Comparison of ENCODE assay signal across 9 cellular contexts in genomic region chr10:25059990-25060389, GRCh38. TPM values are rescaled to one million over a fixed set of nuclear protein-coding genes. Genes with fewer than 3 reads are reported as not detected.
DNase-seq lines count a peak whose midpoint lies in the region; ATAC-seq and TF ChIP-seq lines count a peak whose summit lies in the region.
"Had no signal": no experiment of that assay in that cellular context is flagged by ENCODE, and none has a peak within 500 bp of the region (broad histone marks: within the 10 kb centered on the region; RNA-seq: fewer than 3 reads in every experiment).

No MANE protein-coding gene starts in this region.

- H3K27me3 ChIP-seq in MG63, result no peaks in the 10 kb centered on the region

- in situ Hi-C loops in KBM-7 (cut with MboI; ENCODE audit: low pct_unique_long_range_greater_than_20kb, low sequenced_read_pairs), result no loop called here

- H3K36me3 ChIP-seq in MG63 (no peaks in the 10 kb centered on the region), mucosa of descending colon (ENCODE audit: low read depth) (no peaks in the 10 kb centered on the region)

- ATAC-seq in mucosa of descending colon (peak; percentile 72), natural killer cell (no peak)
- ATAC-seq: activated T-cell treated with anti-CD3 and anti-CD28 coated beads, Interleukin-2, amount 50 U/mL, for 4 hours had no signal

- H3K4me1 Mint-ChIP-seq in natural killer cell, result peaks cover 15 to 22% of the 10 kb centered on the region in 2 donors

- no peak overlapping the region for H3K27ac Mint-ChIP-seq in natural killer cell

- H3K9me3 Mint-ChIP-seq in natural killer cell, result no peaks in the 10 kb centered on the region
- H3K9me3 Mint-ChIP-seq: activated T-cell treated with anti-CD3 and anti-CD28 coated beads, Interleukin-2, amount 50 U/mL, for 4 hours had no signal

- TF ChIP-seq CTCF in AG04449 (IDR thresholded peaks at IDR 0.05; ENCODE audit: insufficient read depth, low read length, missing control alignments) (no peak), mucosa of descending colon (IDR thresholded peaks at IDR 0.05) (no peak), natural killer cell (IDR thresholded peaks at IDR 0.05) (no peak), GM10248 (IDR thresholded peaks at IDR 0.05; ENCODE audit: control extremely low read depth, extremely low read depth, low read depth, missing control alignments) (no peak)

- H3K36me3 Mint-ChIP-seq in natural killer cell, result no peaks in the 10 kb centered on the region

- H3K9me3 ChIP-seq in MG63 (no peaks in the 10 kb centered on the region), mucosa of descending colon (no peaks in the 10 kb centered on the region)

- CTCF ChIA-PET in AG04449 (lab: Yijun Ruan, JAX) (no interaction called here), GM10248 (lab: Yijun Ruan, JAX) (interaction anchor here (4.9 kb wide), 1 partner anchor 20 kb away, joined by 21 read pairs; no protein-coding TSS in a partner anchor)

- H3K4me3 ChIP-seq in AG04449 (ENCODE audit: low read depth, low read length) (no peak overlapping the region), MG63 (no peak overlapping the region), mucosa of descending colon (no peak overlapping the region)

- POLR2A ChIA-PET in AG04449 (lab: Yijun Ruan, JAX) (no interaction called here), GM10248 (lab: Yijun Ruan, JAX) (no interaction called here)

- no peak overlapping the region for H3K4me3 Mint-ChIP-seq in natural killer cell
- H3K4me3 Mint-ChIP-seq: activated T-cell treated with anti-CD3 and anti-CD28 coated beads, Interleukin-2, amount 50 U/mL, for 4 hours had no signal

- DNase-seq in AG04449 (ENCODE audit: low read depth, low spot score), result peak; percentile 45
- peak; percentile 81 for DNase-seq in MG63
- peak; percentile 76 for DNase-seq in dermis blood vessel endothelial cell
- DNase-seq in mucosa of descending colon, result peak; percentile 50 to 67 (median 59)
- DNase-seq in natural killer cell, result no peak
- no peak for DNase-seq in GM10248 (ENCODE audit: extremely low spot score)
- no peak for DNase-seq in AML-193 (lab: John Stamatoyannopoulos, UW)
- no peak for DNase-seq in KBM-7
- DNase-seq: activated T-cell treated with anti-CD3 and anti-CD28 coated beads, Interleukin-2, amount 50 U/mL, for 4 hours had no signal

- intact Hi-C loops in mucosa of descending colon (cut with DNase I, micrococcal nuclease) (no loop called here), natural killer cell (cut with micrococcal nuclease) (no loop called here)

- H3K27me3 Mint-ChIP-seq in natural killer cell (ENCODE audit: low read depth in 2 of 2), result peaks cover 0 to 2% of the 10 kb centered on the region in 2 donors

- peaks cover 8% of the 10 kb centered on the region for H3K4me1 ChIP-seq in mucosa of descending colon (ENCODE audit: low read depth)

RNA-seq across cellular contexts. Expression of gene THNSL1, which starts 43.6 kb away (rescaled TPM):
- 7.3 and 9.1 TPM in 2 replicates for total RNA-seq in MG63 (2014; rRNA removed; shearing (Covaris generic); ENCODE audit: low replicate concordance)
- 2.9 and 4.3 TPM in 2 replicates for total RNA-seq in dermis blood vessel endothelial cell
- total RNA-seq in mucosa of descending colon, result 1 to 10 TPM; 2.2 to 3.7 (median 3.2) TPM
- 1 to 10 TPM; 1.2 to 2.9 (median 2.3) TPM for total RNA-seq in natural killer cell

RNA-seq across cellular contexts. Expression of gene ENKUR, which starts 44.0 kb away (rescaled TPM):
- total RNA-seq in MG63 (2014; rRNA removed; shearing (Covaris generic); ENCODE audit: low replicate concordance), result not detected in 2 replicates
- total RNA-seq in dermis blood vessel endothelial cell (0.09 and 0.17 TPM in 2 replicates), mucosa of descending colon (under 1 TPM; 0.32 to 0.98 (median 0.77) TPM), natural killer cell (1 to 10 TPM in 1 of 3 donors, under 1 TPM in 2; 0.48 to 3.0 (median 0.73) TPM)
- total RNA-seq: activated T-cell treated with anti-CD3 and anti-CD28 coated beads, Interleukin-2, amount 50 U/mL, for 4 hours had no signal

Comparison
In these comparisons a context has a peak if more than half of its experiments do, and no peak if none do; other contexts are left out.
1. DNase-seq: peak in AG04449 (single experiment), MG63 (single experiment), dermis blood vessel endothelial cell (single experiment) and mucosa of descending colon (3 of 3); none in natural killer cell (single experiment), GM10248 (single experiment), AML-193 (0 of 2) and KBM-7 (single experiment).